Comparison of ENCODE assay signal across 11 cellular contexts in the genomic region with DNA sequence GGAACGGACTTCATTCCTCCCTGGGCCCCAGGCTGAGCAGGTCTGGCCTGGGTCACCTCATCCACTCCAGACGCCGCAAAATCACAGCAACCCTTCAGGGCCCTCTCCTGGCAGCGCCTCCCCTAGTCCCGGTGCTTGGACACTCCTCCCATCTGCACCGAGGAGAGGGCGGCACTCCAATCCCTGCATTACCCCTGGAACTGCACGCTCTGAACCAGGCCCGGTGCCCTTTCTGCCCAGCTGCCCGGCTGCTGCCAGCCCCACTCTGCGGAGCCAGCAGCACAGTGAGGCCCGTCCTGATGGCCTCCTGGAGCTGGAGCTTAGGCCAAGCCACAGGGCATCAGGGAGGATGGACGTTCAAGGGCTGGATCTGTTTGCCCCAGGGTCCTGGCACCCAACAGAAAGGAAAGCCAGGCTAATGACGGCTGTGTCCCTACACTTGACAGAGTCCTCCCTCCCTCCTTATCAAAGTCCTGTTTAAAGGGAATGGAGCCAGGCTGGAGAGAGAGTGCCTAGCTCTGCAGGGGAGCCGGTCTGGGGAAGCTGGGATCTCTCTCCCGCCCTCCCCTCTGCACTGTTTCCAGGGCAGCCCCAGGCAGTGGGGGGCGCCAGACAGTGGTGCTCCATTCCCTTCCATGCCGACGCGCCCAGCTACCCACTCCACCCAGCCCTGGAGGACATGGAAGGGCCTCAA. TPM values are rescaled to one million over a fixed set of nuclear protein-coding genes. Genes with fewer than 3 reads are reported as not detected.
DNase-seq lines count a peak whose midpoint lies in the region; ATAC-seq and TF ChIP-seq lines count a peak whose summit lies in the region.
"Had no signal": no experiment of that assay in that cellular context is flagged by ENCODE, and none has a peak within 500 bp of the region (broad histone marks: within the 10 kb centered on the region; RNA-seq: fewer than 3 reads in every experiment).

No MANE protein-coding gene starts in this region.

- 31% methylated on average over 3 of the region's 20 CpGs for WGBS in esophagus muscularis mucosa
- 90% methylated on average over 19 of the region's 20 CpGs for WGBS in mesenchymal stem cell

- peaks cover 0 to 12% (median 0%) of the 10 kb centered on the region in 4 donors for H3K9me3 ChIP-seq in esophagus muscularis mucosa
- H3K9me3 ChIP-seq in mesenchymal stem cell (ENCODE audit: control insufficient read depth, low read length): peaks cover 8% of the 10 kb centered on the region

- peaks cover 20% of the 10 kb centered on the region for H3K79me1 ChIP-seq in mesenchymal stem cell (replicated peaks; ENCODE audit: low read length, poor library complexity, severe bottlenecking)

- H2AFZ ChIP-seq in mesenchymal stem cell (ENCODE audit: low read depth, low read length): no peak overlapping the region

- H2BK5ac ChIP-seq in mesenchymal stem cell (ENCODE audit: low read depth, low read length, poor library complexity, severe bottlenecking): no peak overlapping the region

- H3K9me3 Mint-ChIP-seq in activated T-cell treated with anti-CD3 and anti-CD28 coated beads, Interleukin-2, amount 50 U/mL, for 24 hours: peaks cover 7% of the 10 kb centered on the region
- peaks cover 7% of the 10 kb centered on the region for H3K9me3 Mint-ChIP-seq in type B pancreatic cell

- no peak overlapping the region for H3K27ac Mint-ChIP-seq in activated T-cell treated with anti-CD3 and anti-CD28 coated beads, Interleukin-2, amount 50 U/mL, for 24 hours
- H3K27ac Mint-ChIP-seq in type B pancreatic cell: no peak overlapping the region

- peaks cover 37 to 58% (median 45%) of the 10 kb centered on the region in 4 donors for H3K36me3 ChIP-seq in esophagus muscularis mucosa
- peaks cover 58 to 93% of the 10 kb centered on the region in 2 experiments for H3K36me3 ChIP-seq in mesenchymal stem cell (ENCODE audit: control insufficient read depth in 1 of 2, insufficient read depth in 2 of 2, low read depth in 1 of 2, low read length in 2 of 2)

- no peak overlapping the region for H3K14ac ChIP-seq in mesenchymal stem cell (ENCODE audit: low read length in 2 of 2)

- H3K27ac ChIP-seq in esophagus muscularis mucosa (replicated peaks in 1 of 4) (peak overlapping the region; percentile 60 to 72 (median 66)), mesenchymal stem cell (ENCODE audit: low read length, poor library complexity, severe bottlenecking) (no peak overlapping the region)

- H3K23ac ChIP-seq in mesenchymal stem cell (ENCODE audit: low read length in 2 of 2): no peak overlapping the region

- H2BK120ac ChIP-seq in mesenchymal stem cell (ENCODE audit: low read depth, low read length): no peak overlapping the region

- H2BK15ac ChIP-seq in mesenchymal stem cell (ENCODE audit: low read depth, poor library complexity, severe bottlenecking): no peak overlapping the region

- no peak overlapping the region for H3K4me2 ChIP-seq in mesenchymal stem cell (ENCODE audit: low read length, poor library complexity, severe bottlenecking)

- H3K27me3 Mint-ChIP-seq in activated T-cell treated with anti-CD3 and anti-CD28 coated beads, Interleukin-2, amount 50 U/mL, for 24 hours: no peaks in the 10 kb centered on the region
- no peaks in the 10 kb centered on the region for H3K27me3 Mint-ChIP-seq in type B pancreatic cell

- peak; percentile 12 for DNase-seq in activated T-cell treated with anti-CD3 and anti-CD28 coated beads, Interleukin-2, amount 50 U/mL, for 24 hours
- DNase-seq in activated T-cell treated with anti-CD3 and anti-CD28 coated beads for 4 hours (no peak), esophagus muscularis mucosa (ENCODE audit: extremely low spot score) (peak; percentile 92), mesenchymal stem cell (peak; percentile 13), type B pancreatic cell (ENCODE audit: extremely low spot score, unreplicated experiment) (peak; percentile 60), HK-2 (ENCODE audit: unreplicated experiment) (no peak)
- DNase-seq: activated gamma-delta T cell, Kasumi-1, mammary epithelial cell had no signal

- TF ChIP-seq CTCF in esophagus muscularis mucosa (IDR thresholded peaks at IDR 0.05): peak in 2 of 3 experiments; percentile 36 to 44
- no peak for TF ChIP-seq CTCF in type B pancreatic cell (conservative IDR thresholded peaks at IDR 0.05)

- peak overlapping the region in 2 of 4 donors; percentile 1 to 24 for H3K4me3 ChIP-seq in esophagus muscularis mucosa
- peak overlapping the region in 1 of 2 experiments; percentile 7 for H3K4me3 ChIP-seq in mesenchymal stem cell (ENCODE audit: insufficient read depth in 1 of 2, low read depth in 1 of 2, low read length in 2 of 2)

- no peaks in the 10 kb centered on the region for H3K27me3 ChIP-seq in esophagus muscularis mucosa
- no peaks in the 10 kb centered on the region for H3K27me3 ChIP-seq in mesenchymal stem cell (ENCODE audit: control insufficient read depth in 1 of 2, insufficient read depth in 1 of 2, low read length in 2 of 2)

- H3K9ac ChIP-seq in mesenchymal stem cell (ENCODE audit: low read length): peak overlapping the region; percentile 52

- H3K4me1 ChIP-seq in esophagus muscularis mucosa: peaks cover 24 to 41% (median 34%) of the 10 kb centered on the region in 4 donors
- peaks cover 11% of the 10 kb centered on the region for H3K4me1 ChIP-seq in mesenchymal stem cell (ENCODE audit: control insufficient read depth, insufficient read depth, low read depth, low read length)

- intact Hi-C loops in esophagus muscularis mucosa (cut with DNase I): no loop called here

- no peak overlapping the region for H4K91ac ChIP-seq in mesenchymal stem cell (ENCODE audit: low read length)

- H3K36me3 Mint-ChIP-seq in activated T-cell treated with anti-CD3 and anti-CD28 coated beads, Interleukin-2, amount 50 U/mL, for 24 hours (ENCODE audit: low read depth): peaks cover 5% of the 10 kb centered on the region
- H3K36me3 Mint-ChIP-seq in type B pancreatic cell: peaks cover 6% of the 10 kb centered on the region

- no peak for TF ChIP-seq POLR2A in esophagus muscularis mucosa (IDR thresholded peaks at IDR 0.05; ENCODE audit: low read depth)

- H2AK5ac ChIP-seq in mesenchymal stem cell (ENCODE audit: low read length, severe bottlenecking): no peak overlapping the region

- no peak overlapping the region for H3K18ac ChIP-seq in mesenchymal stem cell (ENCODE audit: low read depth in 1 of 2, low read length in 2 of 2)

- no peak for ATAC-seq in GM18498 (IDR thresholded peaks at IDR 0.05; ENCODE audit: unreplicated experiment)
- no peak for ATAC-seq in esophagus mucosa

- no peak for TF ChIP-seq EP300 in esophagus muscularis mucosa (IDR thresholded peaks at IDR 0.05)

- no peak overlapping the region for H3K4me3 Mint-ChIP-seq in activated T-cell treated with anti-CD3 and anti-CD28 coated beads, Interleukin-2, amount 50 U/mL, for 24 hours
- no peak overlapping the region for H3K4me3 Mint-ChIP-seq in type B pancreatic cell

- no peak overlapping the region for H3K4ac ChIP-seq in mesenchymal stem cell (ENCODE audit: low read depth in 1 of 2, low read length in 2 of 2)

- no peak overlapping the region for H4K8ac ChIP-seq in mesenchymal stem cell (ENCODE audit: low read length)

- no peaks in the 10 kb centered on the region for H3K4me1 Mint-ChIP-seq in activated T-cell treated with anti-CD3 and anti-CD28 coated beads, Interleukin-2, amount 50 U/mL, for 24 hours (ENCODE audit: low read depth)
- no peaks in the 10 kb centered on the region for H3K4me1 Mint-ChIP-seq in type B pancreatic cell (ENCODE audit: unreplicated experiment)

- peak overlapping the region in 1 of 2 experiments; percentile 10 for H2BK12ac ChIP-seq in mesenchymal stem cell (ENCODE audit: low read length in 2 of 2)

RNA-seq across cellular contexts. Expression of a gene that starts 12.7 kb away (rescaled TPM):
- total RNA-seq in esophagus muscularis mucosa (1,000 to 10,000 TPM in 2 of 4 donors, 100 to 1,000 TPM in 2; 942 to 1,525 (median 1,202) TPM), type B pancreatic cell (ENCODE audit: low replicate concordance) (23.8 and 114 TPM in 2 replicates), esophagus mucosa (20.5 TPM)
- 1,409 TPM for polyA plus RNA-seq in mesenchymal stem cell (2013, experiment 1 of 2)
- 1,389 TPM for polyA plus RNA-seq in mesenchymal stem cell (2013, experiment 2 of 2)

RNA-seq across cellular contexts. Expression of a gene that starts 44.7 kb away (rescaled TPM):
- 1 to 10 TPM in 2 of 4 donors, under 1 TPM in 1, not detected in 1; 0.26 to 2.5 (median 1.2) TPM for total RNA-seq in esophagus muscularis mucosa
- 1.5 TPM for polyA plus RNA-seq in mesenchymal stem cell (2013, experiment 1 of 2)
- 1.8 TPM for polyA plus RNA-seq in mesenchymal stem cell (2013, experiment 2 of 2)
- 26.9 and 45.0 TPM in 2 replicates for total RNA-seq in type B pancreatic cell (ENCODE audit: low replicate concordance)
- 0.36 TPM for total RNA-seq in esophagus mucosa
- polyA plus RNA-seq: mammary epithelial cell had no signal

Comparison
In these comparisons a context has a peak if more than half of its experiments do, and no peak if none do; other contexts are left out.
1. DNase-seq: peak in activated T-cell treated with anti-CD3 and anti-CD28 coated beads, Interleukin-2, amount 50 U/mL, for 24 hours (single experiment), esophagus muscularis mucosa (single experiment), mesenchymal stem cell (single experiment) and type B pancreatic cell (single experiment); none in activated T-cell treated with anti-CD3 and anti-CD28 coated beads for 4 hours (single experiment) and HK-2 (single experiment).